In genomic region chr17:38625482-38625881, GRCh38 we compare ENCODE assay signal across 26 cellular contexts. TPM values are rescaled to one million over a fixed set of nuclear protein-coding genes. Genes with fewer than 3 reads are reported as not detected.
"Had no signal": no experiment of that assay in that cellular context is flagged by ENCODE, and none has a peak within 500 bp of the region (broad histone marks: within the 10 kb centered on the region; RNA-seq: fewer than 3 reads in every experiment).

No MANE protein-coding gene starts in this region.

- H3K9me3 Mint-ChIP-seq: activated CD8-positive, alpha-beta T cell treated with anti-CD3 and anti-CD28 coated beads for 36 hours; activated naive CD4-positive, alpha-beta T cell treated with anti-CD3 and anti-CD28 coated beads for 36 hours; activated naive CD4-positive, alpha-beta T cell treated with anti-CD3 and anti-CD28 coated beads, Interleukin-2, amount 50 U/mL, for 24 hours; activated naive CD8-positive, alpha-beta T cell treated with anti-CD3 and anti-CD28 coated beads, Interleukin-2, amount 50 U/mL, for 24 hours; activated T-cell treated with anti-CD3 and anti-CD28 coated beads, Interleukin-2, amount 50 U/mL, for 4 hours; activated T-helper 2 cell treated with anti-CD3 and anti-CD28 coated beads, Interferon-gamma antibody, Interleukin-2, Interleukin-4, amounts not matched to agents 10 μg/mL and 5 μg/mL and 100 μg/mL, durations not matched to agents 14 hours and 24 hours and 36 hours; effector memory CD8-positive, alpha-beta T cell; T-helper 2 cell treated with Interferon-gamma antibody and Interleukin-4, amounts not matched to agents 5 μg/mL and 100 μg/mL, for 36 hours had no signal

- H3K4me3 ChIP-seq: adrenal gland, body of pancreas, esophagus squamous epithelium had no signal

- H3K27ac Mint-ChIP-seq: activated CD8-positive, alpha-beta T cell treated with anti-CD3 and anti-CD28 coated beads for 36 hours; activated naive CD4-positive, alpha-beta T cell treated with anti-CD3 and anti-CD28 coated beads for 36 hours; activated naive CD4-positive, alpha-beta T cell treated with anti-CD3 and anti-CD28 coated beads, Interleukin-2, amount 50 U/mL, for 24 hours; activated naive CD8-positive, alpha-beta T cell treated with anti-CD3 and anti-CD28 coated beads for 36 hours; activated naive CD8-positive, alpha-beta T cell treated with anti-CD3 and anti-CD28 coated beads, Interleukin-2, amount 50 U/mL, for 24 hours; activated T-helper 2 cell treated with anti-CD3 and anti-CD28 coated beads, Interferon-gamma antibody, Interleukin-2, Interleukin-4, amounts not matched to agents 10 μg/mL and 5 μg/mL and 100 μg/mL, durations not matched to agents 14 hours and 24 hours and 36 hours; effector memory CD8-positive, alpha-beta T cell; T-helper 2 cell treated with Interferon-gamma antibody and Interleukin-4, amounts not matched to agents 5 μg/mL and 100 μg/mL, for 36 hours had no signal

- H3K4me1 Mint-ChIP-seq: activated naive CD4-positive, alpha-beta T cell treated with anti-CD3 and anti-CD28 coated beads, Interleukin-2, amount 50 U/mL, for 24 hours had no signal

- H3K27me3 ChIP-seq: body of pancreas had no signal

- H3K9me3 ChIP-seq: adrenal gland, body of pancreas, esophagus squamous epithelium had no signal

- H3K4me1 ChIP-seq: adrenal gland, body of pancreas, esophagus squamous epithelium had no signal

- H3K36me3 ChIP-seq: adrenal gland, esophagus squamous epithelium, WERI-Rb-1 had no signal

- H3K4me3 Mint-ChIP-seq: activated naive CD4-positive, alpha-beta T cell treated with anti-CD3 and anti-CD28 coated beads for 36 hours; activated naive CD4-positive, alpha-beta T cell treated with anti-CD3 and anti-CD28 coated beads, Interleukin-2, amount 50 U/mL, for 24 hours; activated naive CD8-positive, alpha-beta T cell treated with anti-CD3 and anti-CD28 coated beads for 36 hours; activated naive CD8-positive, alpha-beta T cell treated with anti-CD3 and anti-CD28 coated beads, Interleukin-2, amount 50 U/mL, for 24 hours; activated T-cell treated with anti-CD3 and anti-CD28 coated beads, Interleukin-2, amount 50 U/mL, for 4 hours; T-helper 2 cell treated with Interferon-gamma antibody and Interleukin-4, amounts not matched to agents 5 μg/mL and 100 μg/mL, for 36 hours had no signal

- ATAC-seq: body of pancreas had no signal

- DNase-seq: activated B cell treated with CpG ODN at 0.5 μM for 24 hours; activated CD4-positive, alpha-beta T cell treated with anti-CD3 and anti-CD28 coated beads for 48 hours; activated CD4-positive, alpha-beta T cell treated with anti-CD3 and anti-CD28 coated beads, Interleukin-2, amount 50 U/mL, for 1 hour; activated CD8-positive, alpha-beta memory T cell treated with anti-CD3 and anti-CD28 coated beads for 24 hours; activated naive CD8-positive, alpha-beta T cell treated with anti-CD3 and anti-CD28 coated beads for 36 hours; activated naive CD8-positive, alpha-beta T cell treated with anti-CD3 and anti-CD28 coated beads, Interleukin-2, amount 50 U/mL, for 24 hours; activated T-cell treated with anti-CD3 and anti-CD28 coated beads, Interleukin-2, amount 50 U/mL, for 4 hours; amygdala; body of pancreas; caudate nucleus; cortex of kidney; dermis blood vessel endothelial cell; effector CD4-positive, alpha-beta T cell; effector memory CD8-positive, alpha-beta T cell; erythroblast; esophagus squamous epithelium; hippocampal formation; T1000; WERI-Rb-1 had no signal

- H3K27ac ChIP-seq: adrenal gland, body of pancreas, esophagus squamous epithelium, WERI-Rb-1 had no signal

- H3K36me3 Mint-ChIP-seq: activated naive CD4-positive, alpha-beta T cell treated with anti-CD3 and anti-CD28 coated beads, Interleukin-2, amount 50 U/mL, for 24 hours; activated naive CD8-positive, alpha-beta T cell treated with anti-CD3 and anti-CD28 coated beads for 36 hours had no signal

RNA-seq across cellular contexts. Expression of gene SRCIN1, which starts 19.7 kb away (rescaled TPM):
- total RNA-seq: fibroblast of villous mesenchyme had no signal
